ENCODE assay signal across 1 cellular context in genomic region chr16:1258906-1259759, GRCh38.
A peak's percentile ranks its signal among the peaks of the same experiment; 100 is the strongest.
TF ChIP-seq lines count a peak whose summit lies in the region.

No MANE protein-coding gene starts in this region.

TF ChIP-seq in endothelial cell of umbilical vein, 7 proteins besides CTCF, POLR2A, EP300 and RAD21:
- TF ChIP-seq EZH2 (IDR thresholded peaks at IDR 0.05; ENCODE audit: borderline replicate concordance, low read depth, low read length, severe bottlenecking) = peak; percentile 27
- TF ChIP-seq MYC (IDR thresholded peaks at IDR 0.05; ENCODE audit: low read depth, low read length) = no peak
- TF ChIP-seq JUN (IDR thresholded peaks at IDR 0.05; ENCODE audit: borderline replicate concordance, insufficient read depth, insufficient read length, low read depth) = no peak
